8 cellular contexts compared by ENCODE assay signal in genomic region chr6:134372603-134373281, GRCh38. TPM values are rescaled to one million over a fixed set of nuclear protein-coding genes. Genes with fewer than 3 reads are reported as not detected.
A peak's percentile ranks its signal among the peaks of the same experiment; 100 is the strongest.
DNase-seq lines count a peak whose midpoint lies in the region; ATAC-seq and TF ChIP-seq lines count a peak whose summit lies in the region.

No MANE protein-coding gene starts in this region.

- TF ChIP-seq CTCF in mucosa of descending colon (IDR thresholded peaks at IDR 0.05) = no peak
- TF ChIP-seq CTCF in GM13977 (IDR thresholded peaks at IDR 0.05; ENCODE audit: extremely low read depth, insufficient read depth, missing control alignments) = no peak

- H3K36me3 ChIP-seq in mucosa of descending colon (ENCODE audit: low read depth) = no peaks in the 10 kb centered on the region

- no peak overlapping the region for H3K4me3 ChIP-seq in mucosa of descending colon

- intact Hi-C loops in mucosa of descending colon (cut with DNase I, micrococcal nuclease) = no loop called here

- DNase-seq in Ammon's horn (ENCODE audit: low spot score) (peak; percentile 35), LHCN-M2 (ENCODE audit: low read depth) (peak; percentile 42), mucosa of descending colon (peak in 1 of 3 donors; percentile 52), NCI-H526 (lab: John Stamatoyannopoulos, UW) (no peak), DMS79 (lab: John Stamatoyannopoulos, UW) (no peak), GM13977 (ENCODE audit: low spot score) (no peak)
- peak; percentile 46 for DNase-seq in central memory CD4-positive, alpha-beta T cell
- DNase-seq in activated CD8-positive, alpha-beta memory T cell treated with anti-CD3 and anti-CD28 coated beads, Interleukin-2, amount 50 U/mL, for 48 hours = no peak

- ATAC-seq in mucosa of descending colon = peak; percentile 92

- in situ Hi-C loops in GM13977 (cut with MboI; ENCODE audit: low pct_unique_long_range_greater_than_20kb, low sequenced_read_pairs, unreplicated experiment) = no loop called here

- H3K9me3 ChIP-seq in mucosa of descending colon = no peaks in the 10 kb centered on the region

- H3K4me1 ChIP-seq in mucosa of descending colon (ENCODE audit: low read depth) = no peaks in the 10 kb centered on the region

RNA-seq across cellular contexts. Expression of gene SGK1, which starts 54.8 kb away (rescaled TPM):
- total RNA-seq in LHCN-M2 (2014; rRNA removed) (11.5 and 14.9 TPM in 2 replicates), mucosa of descending colon (100 to 1,000 TPM in 1 of 3 donors, 10 to 100 TPM in 2; 49.4 to 492 (median 55.0) TPM)
- 25.2 TPM for polyA plus RNA-seq in LHCN-M2 (2012)

Comparison
In these comparisons a context has a peak if more than half of its experiments do, and no peak if none do; other contexts are left out.
1. DNase-seq: peak in Ammon's horn (single experiment), LHCN-M2 (single experiment) and central memory CD4-positive, alpha-beta T cell (single experiment); none in NCI-H526 (0 of 2), activated CD8-positive, alpha-beta memory T cell treated with anti-CD3 and anti-CD28 coated beads, Interleukin-2, amount 50 U/mL, for 48 hours (single experiment), DMS79 (single experiment) and GM13977 (single experiment).